Comparison of ENCODE assay signal across 9 cellular contexts in genomic region chr20:31894980-31895675, GRCh38. TPM values are rescaled to one million over a fixed set of nuclear protein-coding genes. Genes with fewer than 3 reads are reported as not detected.
A peak's percentile ranks its signal among the peaks of the same experiment; 100 is the strongest.
DNase-seq lines count a peak whose midpoint lies in the region; ATAC-seq, FAIRE-seq and TF ChIP-seq lines count a peak whose summit lies in the region.
"Had no signal": no experiment of that assay in that cellular context is flagged by ENCODE, and none has a peak within 500 bp of the region (broad histone marks: within the 10 kb centered on the region; RNA-seq: fewer than 3 reads in every experiment).

No MANE protein-coding gene starts in this region.

- no peak overlapping the region for H3K4me3 Mint-ChIP-seq in activated T-cell treated with anti-CD3 and anti-CD28 coated beads, Interleukin-2, amount 50 U/mL, for 24 hours

- TF ChIP-seq CTCF in body of pancreas (IDR thresholded peaks at IDR 0.05) = no peak
- no peak for TF ChIP-seq CTCF in uterus (IDR thresholded peaks at IDR 0.05)

- DNase-seq in GM12892 (ENCODE audit: insufficient read length) (peak; percentile 54), body of pancreas (peak in 3 of 4 donors; percentile 20 to 74 (median 27)), left colon (peak; percentile 14 to 47), uterus (peak; percentile 49 to 82), DMS79 (lab: John Stamatoyannopoulos, UW) (no peak)
- DNase-seq in activated T-cell treated with anti-CD3 and anti-CD28 coated beads, Interleukin-2, amount 50 U/mL, for 24 hours = no peak

- H3K36me3 Mint-ChIP-seq in activated T-cell treated with anti-CD3 and anti-CD28 coated beads, Interleukin-2, amount 50 U/mL, for 24 hours (ENCODE audit: low read depth) = no peaks in the 10 kb centered on the region

- no peak for TF ChIP-seq EP300 in Ishikawa (IDR thresholded peaks at IDR 0.05; ENCODE audit: borderline replicate concordance)

- H3K4me1 Mint-ChIP-seq in activated T-cell treated with anti-CD3 and anti-CD28 coated beads, Interleukin-2, amount 50 U/mL, for 24 hours (ENCODE audit: low read depth) = no peaks in the 10 kb centered on the region

- 48 to 62% methylated on average over 8 of the region's 8 CpGs for WGBS in body of pancreas, 2 donors

- H3K27me3 ChIP-seq in body of pancreas = no peaks in the 10 kb centered on the region
- no peaks in the 10 kb centered on the region for H3K27me3 ChIP-seq in uterus
- H3K27me3 ChIP-seq: ovary had no signal

- peak overlapping the region in 1 of 4 donors; percentile 55 for H3K27ac ChIP-seq in body of pancreas
- peak overlapping the region; percentile 45 to 77 for H3K27ac ChIP-seq in uterus
- H3K27ac ChIP-seq: ovary had no signal

- peak; percentile 90 for FAIRE-seq in GM12892 (lab: Jason Lieb, UNC)

- TF ChIP-seq RAD21 in Ishikawa (IDR thresholded peaks at IDR 0.05; ENCODE audit: low read depth) = no peak

- intact Hi-C loops in body of pancreas (cut with DNase I) (no loop called here), left colon (cut with DNase I, micrococcal nuclease) (no loop called here), uterus (cut with DNase I; ENCODE audit: low total_unique reads) (no loop called here)

- no peak overlapping the region for H3K27ac Mint-ChIP-seq in activated T-cell treated with anti-CD3 and anti-CD28 coated beads, Interleukin-2, amount 50 U/mL, for 24 hours

- no peaks in the 10 kb centered on the region for H3K9me3 Mint-ChIP-seq in activated T-cell treated with anti-CD3 and anti-CD28 coated beads, Interleukin-2, amount 50 U/mL, for 24 hours

- peak; percentile 40; the same call in 1 of the 2 replicates for TF ChIP-seq POLR2A in GM12892 (IDR thresholded peaks at IDR 0.05; ENCODE audit: low read depth, low read length)
- TF ChIP-seq POLR2A in body of pancreas (IDR thresholded peaks at IDR 0.05) = no peak
- peak in 1 of 2 donors; percentile 45 for TF ChIP-seq POLR2A in uterus (IDR thresholded peaks at IDR 0.05)

- H3K4me1 ChIP-seq in body of pancreas (no peaks in the 10 kb centered on the region), uterus (no peaks in the 10 kb centered on the region)

- peaks cover 19% of the 10 kb centered on the region for H3K27me3 Mint-ChIP-seq in activated T-cell treated with anti-CD3 and anti-CD28 coated beads, Interleukin-2, amount 50 U/mL, for 24 hours

- H3K9me3 ChIP-seq in body of pancreas (no peaks in the 10 kb centered on the region), uterus (no peaks in the 10 kb centered on the region)
- H3K9me3 ChIP-seq: ovary had no signal

- H3K36me3 ChIP-seq in body of pancreas (replicated peaks in 1 of 2; ENCODE audit: insufficient read depth in 1 of 2, low read depth in 2 of 2) (no peaks in the 10 kb centered on the region), uterus (no peaks in the 10 kb centered on the region)
- H3K36me3 ChIP-seq: ovary had no signal

- H3K4me3 ChIP-seq in body of pancreas = no peak overlapping the region
- no peak overlapping the region for H3K4me3 ChIP-seq in uterus
- H3K4me3 ChIP-seq: ovary had no signal

- ATAC-seq in GM21723 (IDR thresholded peaks at IDR 0.05; ENCODE audit: unreplicated experiment) (peak; percentile 94), body of pancreas (peak; percentile 65), left colon (peak; percentile 78)

TF ChIP-seq in Ishikawa, 13 proteins besides CTCF, POLR2A, EP300 and RAD21:
- TF ChIP-seq CREB1 (IDR thresholded peaks at IDR 0.05; ENCODE audit: low read depth) = peak; percentile 80
- TF ChIP-seq ZBTB7A (IDR thresholded peaks at IDR 0.05; ENCODE audit: low read depth) = no peak

RNA-seq across cellular contexts. Expression of gene TTLL9, which starts 24.7 kb away (rescaled TPM):
- polyA plus RNA-seq in GM12892 (2012; ENCODE audit: missing spikeins) = 0.61 TPM
- total RNA-seq in body of pancreas (under 1 TPM; 0.52 to 0.99 TPM), left colon (under 1 TPM in 1 of 2 donors, not detected in 1; 0.14 TPM), uterus (1 to 10 TPM in 1 of 4 donors, under 1 TPM in 2, not detected in 1; under 0.01 to 2.9 (median 0.91) TPM)

RNA-seq across cellular contexts. Expression of gene DUSP15, which starts 24.8 kb away (rescaled TPM):
- polyA plus RNA-seq in GM12892 (2012; ENCODE audit: missing spikeins) = 1.2 TPM
- 1 to 10 TPM; 2.9 to 3.6 TPM for total RNA-seq in body of pancreas
- under 1 TPM; 0.27 to 0.78 TPM for total RNA-seq in left colon
- total RNA-seq in uterus = 10 to 100 TPM in 1 of 4 donors, 1 to 10 TPM in 2, not detected in 1; 1.6 to 45.6 (median 8.8) TPM

RNA-seq across cellular contexts. Expression of gene FOXS1, which starts 49.7 kb away (rescaled TPM):
- not detected for polyA plus RNA-seq in GM12892 (2012; ENCODE audit: missing spikeins)
- total RNA-seq in body of pancreas = 1 to 10 TPM in 1 of 2 donors, not detected in 1; 3.0 TPM
- under 1 TPM; 0.45 to 0.52 TPM for total RNA-seq in left colon
- total RNA-seq in uterus = 1 to 10 TPM in 2 of 4 donors, not detected in 2; 5.4 to 6.2 TPM

RNA-seq across cellular contexts. Expression of gene PDRG1, which starts 56.7 kb away (rescaled TPM):
- 19.5 TPM for polyA plus RNA-seq in GM12892 (2012; ENCODE audit: missing spikeins)
- total RNA-seq in body of pancreas (1 to 10 TPM; 5.4 to 7.9 TPM), left colon (1 to 10 TPM; 7.3 to 8.0 TPM), uterus (100 to 1,000 TPM in 1 of 4 donors, 10 to 100 TPM in 1, 1 to 10 TPM in 2; 1.2 to 109 (median 9.5) TPM)

Comparison
In these comparisons a context has a peak if more than half of its experiments do, and no peak if none do; other contexts are left out.
1. DNase-seq: peak in GM12892 (single experiment), body of pancreas (3 of 4), left colon (2 of 2) and uterus (2 of 2); none in DMS79 (single experiment) and activated T-cell treated with anti-CD3 and anti-CD28 coated beads, Interleukin-2, amount 50 U/mL, for 24 hours (single experiment).
2. Peak in every context shown above with its lines, with median percentiles within 50 percentile points of each other: ATAC-seq.